In genomic region chr17:40563371-40564052, GRCh38 we compare ENCODE assay signal across 16 cellular contexts. TPM values are rescaled to one million over a fixed set of nuclear protein-coding genes. Genes with fewer than 3 reads are reported as not detected.
DNase-seq lines count a peak whose midpoint lies in the region; ATAC-seq lines count a peak whose summit lies in the region.
"Had no signal": no experiment of that assay in that cellular context is flagged by ENCODE, and none has a peak within 500 bp of the region (broad histone marks: within the 10 kb centered on the region; RNA-seq: fewer than 3 reads in every experiment).

No MANE protein-coding gene starts in this region.

- POLR2A ChIA-PET in activated CD4-positive, alpha-beta T cell treated with anti-CD3 and anti-CD28 coated beads for 36 hours (lab: Charles Lee) = interaction anchor here (0.7 to 9.7 kb wide), 20 partner anchors 9 to 1103 kb away, joined by 3 to 195 read pairs (median 10); partner anchors contain the start of genes SMARCE1 and TOP2A

- peak; percentile 40 for ATAC-seq in activated CD4-positive, alpha-beta T cell treated with anti-CD3 and anti-CD28 coated beads for 36 hours
- no peak for ATAC-seq in memory B cell (ENCODE audit: low read depth)
- peak; percentile 26 for ATAC-seq in stimulated activated naive CD8-positive, alpha-beta T cell treated with anti-CD3 and anti-CD28 coated beads, Interleukin-15, Interleukin-2, amounts not matched to agents 100 U/mL and 50 U/mL, for 24 hours

- intact Hi-C loops in activated CD4-positive, alpha-beta T cell treated with anti-CD3 and anti-CD28 coated beads for 36 hours (cut with DNase I, micrococcal nuclease) = loop anchor here (1.0 to 10.0 kb wide), 7 partner anchors 13 to 1125 kb away; partner anchors contain the start of gene EIF1 (in 1 of the 2)

- H3K4me1 Mint-ChIP-seq in activated CD4-positive, alpha-beta T cell treated with anti-CD3 and anti-CD28 coated beads for 36 hours = peaks cover 49% of the 10 kb centered on the region
- peaks cover 50% of the 10 kb centered on the region for H3K4me1 Mint-ChIP-seq in memory B cell

- peaks cover 73% of the 10 kb centered on the region for H3K36me3 Mint-ChIP-seq in activated CD4-positive, alpha-beta T cell treated with anti-CD3 and anti-CD28 coated beads for 36 hours (ENCODE audit: low read depth)
- H3K36me3 Mint-ChIP-seq in memory B cell = peaks cover 15% of the 10 kb centered on the region

- no peaks in the 10 kb centered on the region for H3K27me3 Mint-ChIP-seq in activated CD4-positive, alpha-beta T cell treated with anti-CD3 and anti-CD28 coated beads for 36 hours
- H3K27me3 Mint-ChIP-seq in memory B cell = no peaks in the 10 kb centered on the region

- peaks cover 3% of the 10 kb centered on the region for H3K9me3 Mint-ChIP-seq in activated CD4-positive, alpha-beta T cell treated with anti-CD3 and anti-CD28 coated beads for 36 hours (ENCODE audit: low read depth)
- no peaks in the 10 kb centered on the region for H3K9me3 Mint-ChIP-seq in memory B cell

- CTCF ChIA-PET in activated CD4-positive, alpha-beta T cell treated with anti-CD3 and anti-CD28 coated beads for 36 hours (lab: Charles Lee) = interaction anchor here (0.7 to 18.2 kb wide), 13 partner anchors 13 to 498 kb away, joined by 3 to 403 read pairs (median 4); no protein-coding TSS in a partner anchor

- H3K4me3 Mint-ChIP-seq in activated CD4-positive, alpha-beta T cell treated with anti-CD3 and anti-CD28 coated beads for 36 hours = peak overlapping the region; percentile 94
- peak overlapping the region; percentile 89 for H3K4me3 Mint-ChIP-seq in memory B cell

- H3K27ac Mint-ChIP-seq in activated CD4-positive, alpha-beta T cell treated with anti-CD3 and anti-CD28 coated beads for 36 hours = peak overlapping the region; percentile 98
- H3K27ac Mint-ChIP-seq in memory B cell = peak overlapping the region; percentile 97

- DNase-seq in activated CD4-positive, alpha-beta T cell treated with anti-CD3 and anti-CD28 coated beads for 36 hours = peak; percentile 85
- DNase-seq in activated CD4-positive, alpha-beta T cell treated with anti-CD3 and anti-CD28 coated beads for 1 hour = no peak
- DNase-seq in activated CD8-positive, alpha-beta memory T cell treated with anti-CD3 and anti-CD28 coated beads, Interleukin-2, amount 50 U/mL, for 48 hours = peak; percentile 85
- DNase-seq in memory B cell (ENCODE audit: low spot score in 2 of 2) (no peak), NAMALWA (ENCODE audit: low spot score) (no peak), NCI-H524 treated with DMSO at 0.1 percent for 48 hours (lab: John Stamatoyannopoulos, UW) (no peak), EL (no peak)
- peak; percentile 74 for DNase-seq in stimulated activated naive CD8-positive, alpha-beta T cell treated with anti-CD3 and anti-CD28 coated beads, Interleukin-15, Interleukin-2, amounts not matched to agents 100 U/mL and 50 U/mL, for 24 hours
- DNase-seq: 8988T, foreskin fibroblast, MG63, SJCRH30 had no signal

RNA-seq across cellular contexts. Expression of gene CCR7, which starts 1.8 kb away (rescaled TPM):
- total RNA-seq in activated CD4-positive, alpha-beta T cell treated with anti-CD3 and anti-CD28 coated beads for 36 hours = 100 to 1,000 TPM; 325 to 389 TPM
- total RNA-seq: chondrocyte, Daoy, H4, NCI-H460, SJCRH30 had no signal

Comparison
In these comparisons a context has a peak if more than half of its experiments do, and no peak if none do; other contexts are left out.
1. DNase-seq: peak in activated CD4-positive, alpha-beta T cell treated with anti-CD3 and anti-CD28 coated beads for 36 hours (single experiment), activated CD8-positive, alpha-beta memory T cell treated with anti-CD3 and anti-CD28 coated beads, Interleukin-2, amount 50 U/mL, for 48 hours (single experiment) and stimulated activated naive CD8-positive, alpha-beta T cell treated with anti-CD3 and anti-CD28 coated beads, Interleukin-15, Interleukin-2, amounts not matched to agents 100 U/mL and 50 U/mL, for 24 hours (single experiment); none in activated CD4-positive, alpha-beta T cell treated with anti-CD3 and anti-CD28 coated beads for 1 hour (single experiment), memory B cell (0 of 2), NAMALWA (single experiment), NCI-H524 treated with DMSO at 0.1 percent for 48 hours (single experiment) and EL (single experiment).